Comparison of ENCODE assay signal across 9 cellular contexts in genomic region chr7:98286093-98286525, GRCh38. TPM values are rescaled to one million over a fixed set of nuclear protein-coding genes. Genes with fewer than 3 reads are reported as not detected.
DNase-seq lines count a peak whose midpoint lies in the region; TF ChIP-seq lines count a peak whose summit lies in the region.
"Had no signal": no experiment of that assay in that cellular context is flagged by ENCODE, and none has a peak within 500 bp of the region (broad histone marks: within the 10 kb centered on the region; RNA-seq: fewer than 3 reads in every experiment).

No MANE protein-coding gene starts in this region.

- WGBS in testis, 2 donors, result 71 to 85% methylated on average over 11 to 14 of the region's 14 CpGs

- TF ChIP-seq RAD21 in Ishikawa (IDR thresholded peaks at IDR 0.05; ENCODE audit: low read depth), result no peak

- BruUV-seq in A673 (replicated peaks; lab: Mats Ljungman, UMichigan), result no TSS peak

- CTCF ChIA-PET in A673 (lab: Charles Lee), result no interaction called here

- H3K27ac ChIP-seq in brain microvascular endothelial cell, result peak overlapping the region; percentile 40
- peak overlapping the region; percentile 38 for H3K27ac ChIP-seq in layer of hippocampus (ENCODE audit: low read depth, low read length)
- H3K27ac ChIP-seq in testis, result peak overlapping the region in 1 of 2 donors; percentile 97
- no peak overlapping the region for H3K27ac ChIP-seq in A673 (ENCODE audit: low read depth, low read length, poor library complexity, severe bottlenecking)

- H3K4me1 ChIP-seq in testis (peaks cover 47% of the 10 kb centered on the region), A673 (ENCODE audit: insufficient read depth, low read length, poor library complexity, severe bottlenecking) (no peaks in the 10 kb centered on the region)

- peak overlapping the region; percentile 29 for H3K4me3 ChIP-seq in brain microvascular endothelial cell (ENCODE audit: low read depth, low read length)
- H3K4me3 ChIP-seq in testis, result no peak overlapping the region
- no peak overlapping the region for H3K4me3 ChIP-seq in A673 (ENCODE audit: low read depth, low read length, poor library complexity, severe bottlenecking)

- intact Hi-C loops in testis (cut with DNase I; ENCODE audit: low total_unique reads) (no loop called here), A673 (cut with micrococcal nuclease; ENCODE audit: unreplicated experiment) (no loop called here)

- TF ChIP-seq EP300 in Ishikawa (IDR thresholded peaks at IDR 0.05; ENCODE audit: borderline replicate concordance), result no peak

- POLR2A ChIA-PET in A673 (lab: Charles Lee; ENCODE audit: low non-redundant PET), result no interaction called here

- TF ChIP-seq POLR2A in testis (IDR thresholded peaks at IDR 0.05), result no peak

- in situ Hi-C loops in brain microvascular endothelial cell (cut with HindIII; ENCODE audit: low pct_ligation_motif_present, low sequenced_read_pairs), result loop anchor here (25.0 kb wide), 1 partner anchor 576 kb away; the partner anchor contains the start of gene TMEM130

- H3K36me3 ChIP-seq in brain microvascular endothelial cell (replicated peaks) (peaks cover 40% of the 10 kb centered on the region), testis (ENCODE audit: low read depth, missing control alignments) (no peaks in the 10 kb centered on the region), A673 (ENCODE audit: insufficient read depth, low read length, poor library complexity, severe bottlenecking) (no peaks in the 10 kb centered on the region)

- DNase-seq in brain microvascular endothelial cell (peak; percentile 24), testis (peak; percentile 55), A673 (ENCODE audit: low spot score) (no peak), NCI-H774 (lab: John Stamatoyannopoulos, UW) (no peak), NCI-H82 treated with DMSO at 0.1 percent for 48 hours (lab: John Stamatoyannopoulos, UW; ENCODE audit: unreplicated experiment) (no peak)
- DNase-seq in activated effector memory CD4-positive, alpha-beta T cell treated with Interleukin-2 at 50 U/mL for 16 hours, result no peak
- DNase-seq: activated CD4-positive, alpha-beta T cell treated with anti-CD3 and anti-CD28 coated beads, Interleukin-2, amount 10 ng/mL, durations not matched to agents 7 days and 5 days had no signal

- no peaks in the 10 kb centered on the region for H3K9me3 ChIP-seq in testis
- no peaks in the 10 kb centered on the region for H3K9me3 ChIP-seq in A673 (ENCODE audit: low read depth, low read length, poor library complexity, severe bottlenecking)

- H3K27me3 ChIP-seq in brain microvascular endothelial cell (replicated peaks) (no peaks in the 10 kb centered on the region), layer of hippocampus (ENCODE audit: control insufficient read depth, insufficient read depth, low read length) (no peaks in the 10 kb centered on the region), testis (no peaks in the 10 kb centered on the region), A673 (replicated peaks; ENCODE audit: insufficient read depth, low read depth, low read length, poor library complexity) (no peaks in the 10 kb centered on the region)

- no peak for TF ChIP-seq CTCF in brain microvascular endothelial cell (IDR thresholded peaks at IDR 0.05; ENCODE audit: low read depth, low read length, missing control alignments)
- TF ChIP-seq CTCF in testis (IDR thresholded peaks at IDR 0.05), result no peak
- no peak for TF ChIP-seq CTCF in A673 (conservative IDR thresholded peaks at IDR 0.05; ENCODE audit: low read depth, low read length)

TF ChIP-seq in Ishikawa, 13 proteins besides CTCF, POLR2A, EP300 and RAD21:
- no peak for TF ChIP-seq TCF12 (IDR thresholded peaks at IDR 0.05; ENCODE audit: low read depth)
- peak; percentile 75 for TF ChIP-seq CEBPB (IDR thresholded peaks at IDR 0.05)

RNA-seq across cellular contexts. Expression of gene BRI3, which starts 4.6 kb away (rescaled TPM):
- 10 to 100 TPM; 61.1 to 76.3 TPM for total RNA-seq in testis
- 167 TPM for polyA plus RNA-seq in testis (ENCODE audit: insufficient read depth, low read depth, low replicate concordance)
- 76.9 and 85.8 TPM in 2 replicates for total RNA-seq in A673 (2021)

RNA-seq across cellular contexts. Expression of gene TECPR1, which starts 34.1 kb away (rescaled TPM):
- total RNA-seq in testis, result 10 to 100 TPM; 18.5 to 24.6 TPM
- 13.5 TPM for polyA plus RNA-seq in testis (ENCODE audit: insufficient read depth, low read depth, low replicate concordance)
- 21.2 and 25.9 TPM in 2 replicates for total RNA-seq in A673 (2021)

Comparison
In these comparisons a context has a peak if more than half of its experiments do, and no peak if none do; other contexts are left out.
1. DNase-seq: peak in brain microvascular endothelial cell (single experiment) and testis (single experiment); none in A673 (single experiment), NCI-H774 (single experiment), NCI-H82 treated with DMSO at 0.1 percent for 48 hours (single experiment) and activated effector memory CD4-positive, alpha-beta T cell treated with Interleukin-2 at 50 U/mL for 16 hours (single experiment).